ENCODE assay signal across 8 cellular contexts in genomic region chr17:42101513-42102292, GRCh38. TPM values are rescaled to one million over a fixed set of nuclear protein-coding genes. Genes with fewer than 3 reads are reported as not detected.
DNase-seq lines count a peak whose midpoint lies in the region; ATAC-seq lines count a peak whose summit lies in the region.

No MANE protein-coding gene starts in this region.

- no peak overlapping the region for H4K5ac ChIP-seq in mesendoderm (ENCODE audit: low read length)

- H3K56ac ChIP-seq in mesendoderm (ENCODE audit: low read length) = no peak overlapping the region

- H3K27me3 ChIP-seq in mesendoderm (ENCODE audit: insufficient read depth, low read length, poor library complexity) = peaks cover 11% of the 10 kb centered on the region

- H2BK5ac ChIP-seq in mesendoderm (ENCODE audit: low read length) = no peak overlapping the region

- no peak overlapping the region for H2BK120ac ChIP-seq in mesendoderm (ENCODE audit: low read depth, low read length)

- H2AK5ac ChIP-seq in mesendoderm (ENCODE audit: low read length) = no peak overlapping the region

- no peak overlapping the region for H3K9ac ChIP-seq in mesendoderm (ENCODE audit: low read length)

- no peak for ATAC-seq in GM18519 (IDR thresholded peaks at IDR 0.05; ENCODE audit: low FRiP score, unreplicated experiment)

- DNase-seq in NCI-H2196 (lab: John Stamatoyannopoulos, UW; ENCODE audit: unreplicated experiment) (peak; percentile 2), NCI-H2196 treated with DMSO at 0.1 percent for 48 hours (lab: John Stamatoyannopoulos, UW; ENCODE audit: unreplicated experiment) (no peak), NCI-H345 (lab: John Stamatoyannopoulos, UW) (peak; percentile 58), mesendoderm (peak; percentile 79)
- peak; percentile 51 for DNase-seq in activated CD4-positive, alpha-beta T cell treated with anti-CD3 and anti-CD28 coated beads, Interleukin-2, amount 50 U/mL, for 1 hour
- peak; percentile 41 for DNase-seq in effector CD4-positive, alpha-beta T cell
- DNase-seq in stimulated activated CD8-positive, alpha-beta memory T cell treated with anti-CD3 and anti-CD28 coated beads, Interleukin-4, amount 100 ng/mL, for 1 hour (ENCODE audit: low read depth in 2 of 2, low spot score in 1 of 2) = peak; percentile 24 to 44

- no peak overlapping the region for H3K23ac ChIP-seq in mesendoderm (ENCODE audit: low read length)

- no peaks in the 10 kb centered on the region for H3K79me2 ChIP-seq in mesendoderm (ENCODE audit: control insufficient read depth, insufficient read depth, low read length)

- no peak overlapping the region for H3K4me3 ChIP-seq in mesendoderm (ENCODE audit: low read length)

- no peak overlapping the region for H3K4me2 ChIP-seq in mesendoderm (ENCODE audit: low read length)

- H4K8ac ChIP-seq in mesendoderm (ENCODE audit: low read depth, low read length) = no peak overlapping the region

- H3K36me3 ChIP-seq in mesendoderm (ENCODE audit: control insufficient read depth, insufficient read depth, low read length) = no peaks in the 10 kb centered on the region

- no peak overlapping the region for H3K4ac ChIP-seq in mesendoderm (ENCODE audit: low read depth, low read length)

- H3K4me1 ChIP-seq in mesendoderm (ENCODE audit: control insufficient read depth, low read depth, low read length) = no peaks in the 10 kb centered on the region

- no peak overlapping the region for H2BK15ac ChIP-seq in mesendoderm (replicated peaks; ENCODE audit: low read depth)

- H3K27ac ChIP-seq in mesendoderm (ENCODE audit: low read depth, low read length) = no peak overlapping the region

- WGBS in mesendoderm (ENCODE audit: extremely low coverage, insufficient coverage, low lambda C conversion rate) = no CpG with 5 or more reads among the region's 14 CpGs

- H3K79me1 ChIP-seq in mesendoderm (ENCODE audit: low read length) = no peaks in the 10 kb centered on the region

- no peak overlapping the region for H3K18ac ChIP-seq in mesendoderm (ENCODE audit: low read length)

RNA-seq across cellular contexts. Expression of gene ZNF385C, which starts 3.4 kb away (rescaled TPM):
- 3.5 TPM for polyA plus RNA-seq in mesendoderm (2013, experiment 1 of 2)
- polyA plus RNA-seq in mesendoderm (2013, experiment 2 of 2) = 3.2 TPM

RNA-seq across cellular contexts. Expression of gene DHX58, which starts 10.8 kb away (rescaled TPM):
- 1.6 TPM for polyA plus RNA-seq in mesendoderm (2013, experiment 1 of 2)
- polyA plus RNA-seq in mesendoderm (2013, experiment 2 of 2) = 1.5 TPM

RNA-seq across cellular contexts. Expression of gene KAT2A, which starts 19.5 kb away (rescaled TPM):
- 24.6 TPM for polyA plus RNA-seq in mesendoderm (2013, experiment 1 of 2)
- 23.2 TPM for polyA plus RNA-seq in mesendoderm (2013, experiment 2 of 2)

RNA-seq across cellular contexts. Expression of gene HSPB9, which starts 20.9 kb away (rescaled TPM):
- 0.13 TPM for polyA plus RNA-seq in mesendoderm (2013, experiment 1 of 2)
- 0.10 TPM for polyA plus RNA-seq in mesendoderm (2013, experiment 2 of 2)

RNA-seq across cellular contexts. Expression of gene C17orf113, which starts 51.3 kb away (rescaled TPM):
- polyA plus RNA-seq in mesendoderm (2013, experiment 1 of 2) = 0.29 TPM
- polyA plus RNA-seq in mesendoderm (2013, experiment 2 of 2) = 0.20 TPM
